8 cellular contexts compared by ENCODE assay signal in the genomic region with DNA sequence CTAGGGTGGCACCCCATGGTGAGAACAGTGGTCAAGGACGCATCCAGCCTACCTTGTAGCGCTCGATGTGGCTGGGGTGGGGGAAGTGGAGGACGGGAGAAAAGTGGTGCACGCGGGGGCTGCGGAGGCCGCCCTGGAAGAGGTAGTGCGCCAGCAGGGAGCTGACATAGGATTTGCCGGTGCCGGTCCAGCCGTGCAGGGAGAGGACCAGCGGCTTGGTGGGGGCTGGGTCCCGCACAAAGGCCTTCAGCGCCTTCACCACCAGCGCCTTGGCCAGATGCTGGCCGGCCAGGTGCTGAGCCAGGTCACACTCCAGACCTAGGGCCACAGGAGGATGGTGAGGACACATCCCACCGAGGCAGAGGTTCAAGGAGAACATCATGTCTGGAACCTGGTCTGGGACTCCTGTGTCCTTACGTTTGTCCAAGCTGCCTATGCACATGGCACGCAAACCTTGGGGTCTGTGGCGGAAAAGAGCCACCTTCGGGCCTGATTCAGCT. TPM values are rescaled to one million over a fixed set of nuclear protein-coding genes. Genes with fewer than 3 reads are reported as not detected.
DNase-seq lines count a peak whose midpoint lies in the region; ATAC-seq and TF ChIP-seq lines count a peak whose summit lies in the region.

No MANE protein-coding gene starts in this region.

- no peaks in the 10 kb centered on the region for H3K36me3 Mint-ChIP-seq in IgD-negative memory B cell

- H3K9me3 Mint-ChIP-seq in IgD-negative memory B cell: no peaks in the 10 kb centered on the region

- H3K27ac ChIP-seq in caudate nucleus (ENCODE audit: low read depth, low read length) (peak overlapping the region; percentile 93), muscle layer of colon (ENCODE audit: low read depth, low read length) (peak overlapping the region; percentile 78)

- H3K4me1 ChIP-seq in muscle layer of colon (ENCODE audit: insufficient read depth, low read length): peaks cover 21% of the 10 kb centered on the region

- no peak for TF ChIP-seq CTCF in AG04449 (IDR thresholded peaks at IDR 0.05; ENCODE audit: insufficient read depth, low read length, missing control alignments)

- H3K27me3 ChIP-seq in muscle layer of colon (ENCODE audit: control insufficient read depth in 1 of 2, insufficient read depth in 2 of 2, low read length in 2 of 2): no peaks in the 10 kb centered on the region

- H3K27ac Mint-ChIP-seq in IgD-negative memory B cell: peak overlapping the region in 2 of 3 donors; percentile 91 to 97

- H3K4me1 Mint-ChIP-seq in IgD-negative memory B cell: peaks cover 3 to 11% (median 11%) of the 10 kb centered on the region in 3 donors

- ATAC-seq in GM18870 (IDR thresholded peaks at IDR 0.05; ENCODE audit: unreplicated experiment): no peak

- no peaks in the 10 kb centered on the region for H3K36me3 ChIP-seq in muscle layer of colon (ENCODE audit: insufficient read depth, low read length)

- peak overlapping the region; percentile 89 to 96 (median 91) for H3K4me3 Mint-ChIP-seq in IgD-negative memory B cell

- CTCF ChIA-PET in AG04449 (lab: Yijun Ruan, JAX): interaction anchor here (0.7 to 9.5 kb wide), 78 partner anchors 10 to 521 kb away, joined by 3 to 156 read pairs (median 5); a partner anchor contains a TSS

- H3K4me3 ChIP-seq in AG04449 (ENCODE audit: low read depth, low read length) (peak overlapping the region; percentile 75), muscle layer of colon (ENCODE audit: low read depth in 1 of 2, low read length in 2 of 2) (peak overlapping the region in 1 of 2 donors; percentile 74)

- DNase-seq in AG04449 (ENCODE audit: low read depth, low spot score): no peak
- peak in 6 of 61 donors; percentile 18 to 53 (median 41) for DNase-seq in caudate nucleus (lab: John Stamatoyannopoulos, UW)
- DNase-seq in MV-4-11 (lab: John Stamatoyannopoulos, UW): no peak
- no peak for DNase-seq in SHP77 (lab: John Stamatoyannopoulos, UW)
- DNase-seq in NOMO-1 treated with DMSO at 0.1 percent for 48 hours (lab: John Stamatoyannopoulos, UW; ENCODE audit: unreplicated experiment): no peak

- H3K27me3 Mint-ChIP-seq in IgD-negative memory B cell: peaks cover 2% of the 10 kb centered on the region

- H3K9ac ChIP-seq in muscle layer of colon (ENCODE audit: low read length): peak overlapping the region; percentile 2

- POLR2A ChIA-PET in AG04449 (lab: Yijun Ruan, JAX): interaction anchor here (0.7 to 1.6 kb wide), 8 partner anchors 11 to 148 kb away, joined by 3 to 6 read pairs (median 4); a partner anchor contains a TSS

- no peaks in the 10 kb centered on the region for H3K9me3 ChIP-seq in muscle layer of colon (ENCODE audit: low read length)

RNA-seq across cellular contexts. Expression of a gene that starts 0.8 kb away (rescaled TPM):
- 22.4 TPM for polyA plus RNA-seq in IgD-negative memory B cell

RNA-seq across cellular contexts. Expression of a gene that starts 18.4 kb away (rescaled TPM):
- not detected for polyA plus RNA-seq in IgD-negative memory B cell

RNA-seq across cellular contexts. Expression of a gene that starts 18.8 kb away (rescaled TPM):
- 14.8 TPM for polyA plus RNA-seq in IgD-negative memory B cell

RNA-seq across cellular contexts. Expression of a gene that starts 27.5 kb away (rescaled TPM):
- not detected for polyA plus RNA-seq in IgD-negative memory B cell

RNA-seq across cellular contexts. Expression of a gene that starts 44.2 kb away (rescaled TPM):
- 76.1 TPM for polyA plus RNA-seq in IgD-negative memory B cell
